In genomic region chr6:30886897-30887255, GRCh38 we compare ENCODE assay signal across 2 cellular contexts.
TF ChIP-seq lines count a peak whose summit lies in the region.

No MANE protein-coding gene starts in this region.

TF ChIP-seq in HepG2, 621 proteins besides CTCF, POLR2A, EP300 and RAD21:
- TF ChIP-seq ZNF280B (CRISPR knock-in tag; IDR thresholded peaks at IDR 0.05; ENCODE audit: borderline replicate concordance) (no peak), ZNF44 (CRISPR knock-in tag; IDR thresholded peaks at IDR 0.05) (no peak), THAP11 (CRISPR knock-in tag; IDR thresholded peaks at IDR 0.05) (no peak), ZNF878 (CRISPR knock-in tag; IDR thresholded peaks at IDR 0.05) (no peak), MBD4 (IDR thresholded peaks at IDR 0.05; ENCODE audit: borderline replicate concordance, low read length) (no peak), ZNF501 (CRISPR knock-in tag; IDR thresholded peaks at IDR 0.05) (no peak), HNF4G (IDR thresholded peaks at IDR 0.05; ENCODE audit: borderline replicate concordance, low read depth, low read length) (no peak), HNF4G (CRISPR knock-in tag; IDR thresholded peaks at IDR 0.05; ENCODE audit: borderline replicate concordance, low read depth) (no peak), STAT6 (CRISPR knock-in tag; IDR thresholded peaks at IDR 0.05; ENCODE audit: borderline replicate concordance) (no peak)

TF ChIP-seq in neural cell, 6 proteins besides CTCF, POLR2A, EP300 and RAD21:
- TF ChIP-seq SMC3 (conservative IDR thresholded peaks at IDR 0.05; ENCODE audit: poor library complexity) = no peak
- TF ChIP-seq MXI1 (conservative IDR thresholded peaks at IDR 0.05; ENCODE audit: poor library complexity, severe bottlenecking) = no peak
- TF ChIP-seq, protein P1, sequence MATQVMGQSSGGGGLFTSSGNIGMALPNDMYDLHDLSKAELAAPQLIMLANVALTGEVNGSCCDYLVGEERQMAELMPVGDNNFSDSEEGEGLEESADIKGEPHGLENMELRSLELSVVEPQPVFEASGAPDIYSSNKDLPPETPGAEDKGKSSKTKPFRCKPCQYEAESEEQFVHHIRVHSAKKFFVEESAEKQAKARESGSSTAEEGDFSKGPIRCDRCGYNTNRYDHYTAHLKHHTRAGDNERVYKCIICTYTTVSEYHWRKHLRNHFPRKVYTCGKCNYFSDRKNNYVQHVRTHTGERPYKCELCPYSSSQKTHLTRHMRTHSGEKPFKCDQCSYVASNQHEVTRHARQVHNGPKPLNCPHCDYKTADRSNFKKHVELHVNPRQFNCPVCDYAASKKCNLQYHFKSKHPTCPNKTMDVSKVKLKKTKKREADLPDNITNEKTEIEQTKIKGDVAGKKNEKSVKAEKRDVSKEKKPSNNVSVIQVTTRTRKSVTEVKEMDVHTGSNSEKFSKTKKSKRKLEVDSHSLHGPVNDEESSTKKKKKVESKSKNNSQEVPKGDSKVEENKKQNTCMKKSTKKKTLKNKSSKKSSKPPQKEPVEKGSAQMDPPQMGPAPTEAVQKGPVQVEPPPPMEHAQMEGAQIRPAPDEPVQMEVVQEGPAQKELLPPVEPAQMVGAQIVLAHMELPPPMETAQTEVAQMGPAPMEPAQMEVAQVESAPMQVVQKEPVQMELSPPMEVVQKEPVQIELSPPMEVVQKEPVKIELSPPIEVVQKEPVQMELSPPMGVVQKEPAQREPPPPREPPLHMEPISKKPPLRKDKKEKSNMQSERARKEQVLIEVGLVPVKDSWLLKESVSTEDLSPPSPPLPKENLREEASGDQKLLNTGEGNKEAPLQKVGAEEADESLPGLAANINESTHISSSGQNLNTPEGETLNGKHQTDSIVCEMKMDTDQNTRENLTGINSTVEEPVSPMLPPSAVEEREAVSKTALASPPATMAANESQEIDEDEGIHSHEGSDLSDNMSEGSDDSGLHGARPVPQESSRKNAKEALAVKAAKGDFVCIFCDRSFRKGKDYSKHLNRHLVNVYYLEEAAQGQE (IDR thresholded peaks at IDR 0.05; ENCODE audit: borderline replicate concordance) = no peak
- no peak for TF ChIP-seq EZH2 (IDR thresholded peaks at IDR 0.05; ENCODE audit: borderline replicate concordance, insufficient read depth, low read length, poor library complexity, severe bottlenecking)
- TF ChIP-seq TAF1 (IDR thresholded peaks at IDR 0.05; ENCODE audit: low read depth) = no peak
- TF ChIP-seq POLR2AphosphoS5 (IDR thresholded peaks at IDR 0.05) = no peak
